8 cellular contexts compared by ENCODE assay signal in the genomic region with DNA sequence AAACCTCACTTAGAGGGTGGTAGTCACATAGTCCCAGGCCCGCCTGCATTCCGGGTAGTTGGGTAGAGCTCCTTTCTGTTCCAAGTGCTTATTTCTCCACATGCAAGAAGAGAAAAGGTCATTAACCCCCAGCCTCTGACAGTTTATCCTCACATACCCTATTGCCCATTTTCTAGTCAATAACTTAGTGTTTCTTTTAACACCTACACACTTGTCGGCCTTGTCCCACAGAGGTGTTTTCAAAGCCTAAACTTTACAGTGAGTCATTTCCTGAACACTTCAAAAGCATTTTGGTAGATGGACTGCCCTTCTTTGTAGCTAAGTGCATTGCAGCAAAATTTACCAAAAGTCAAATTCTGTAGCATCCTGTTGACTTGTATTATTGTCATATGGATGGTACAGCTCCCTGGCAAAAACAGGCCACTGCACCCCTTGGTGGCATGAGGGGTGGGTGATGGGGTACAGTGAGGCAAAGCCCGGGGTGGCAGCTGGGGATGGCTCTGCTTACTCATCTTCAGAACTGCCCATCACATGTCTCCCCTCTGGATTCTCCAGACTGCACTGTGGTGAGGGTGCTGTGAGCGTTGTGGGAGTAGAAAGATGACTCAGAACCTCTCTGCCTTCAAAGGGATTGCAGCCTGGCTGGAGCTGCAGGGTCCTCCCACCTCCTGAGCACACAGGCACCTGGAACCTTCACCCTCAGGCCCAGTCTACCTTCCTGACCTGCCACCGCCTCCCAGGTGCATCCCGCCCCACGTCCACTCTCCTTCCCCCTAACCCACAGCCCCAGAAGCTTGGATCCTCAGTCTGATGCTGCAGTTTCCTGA. TPM values are rescaled to one million over a fixed set of nuclear protein-coding genes. Genes with fewer than 3 reads are reported as not detected.
DNase-seq lines count a peak whose midpoint lies in the region; TF ChIP-seq lines count a peak whose summit lies in the region.

No MANE protein-coding gene starts in this region.

- CTCF ChIA-PET in GM10248 (lab: Yijun Ruan, JAX), result interaction anchor here (1.0 to 3.3 kb wide), 4 partner anchors 20 to 145 kb away, joined by 3 to 13 read pairs (median 8); no protein-coding TSS in a partner anchor

- no peaks in the 10 kb centered on the region for H3K9me3 ChIP-seq in BE2C

- H3K27me3 ChIP-seq in BE2C, result no peaks in the 10 kb centered on the region

- H3K4me3 Mint-ChIP-seq in activated T-cell treated with anti-CD3 and anti-CD28 coated beads, Interleukin-2, amount 50 U/mL, for 24 hours, result peak overlapping the region; percentile 66
- H3K4me3 Mint-ChIP-seq in immature natural killer cell, result peak overlapping the region; percentile 33 to 72 (median 64)

- H3K36me3 Mint-ChIP-seq in activated T-cell treated with anti-CD3 and anti-CD28 coated beads, Interleukin-2, amount 50 U/mL, for 24 hours (ENCODE audit: low read depth), result no peaks in the 10 kb centered on the region
- no peaks in the 10 kb centered on the region for H3K36me3 Mint-ChIP-seq in immature natural killer cell

- DNase-seq in GM10248 (ENCODE audit: extremely low spot score) (peak; percentile 48), HT1080 (ENCODE audit: low read depth) (peak; percentile 94), immature natural killer cell (peak; percentile 40 to 64 (median 51)), DMS153 (lab: John Stamatoyannopoulos, UW) (no peak), BE2C (no peak), DMS114 treated with DMSO at 0.1 percent for 48 hours (lab: John Stamatoyannopoulos, UW; ENCODE audit: unreplicated experiment) (no peak)
- peak; percentile 70 for DNase-seq in activated T-cell treated with anti-CD3 and anti-CD28 coated beads, Interleukin-2, amount 50 U/mL, for 24 hours
- DNase-seq in stimulated activated CD8-positive, alpha-beta memory T cell treated with anti-CD3 and anti-CD28 coated beads, Interleukin-15, amount 100 ng/mL, for 48 hours (ENCODE audit: low read depth in 2 of 2), result peak; percentile 59 to 63

- no peak for TF ChIP-seq CTCF in GM10248 (IDR thresholded peaks at IDR 0.05; ENCODE audit: control extremely low read depth, extremely low read depth, low read depth, missing control alignments)
- no peak for TF ChIP-seq CTCF in BE2C (IDR thresholded peaks at IDR 0.05; ENCODE audit: low read depth, low read length)

- H3K4me1 ChIP-seq in BE2C, result peaks cover 7% of the 10 kb centered on the region

- peak overlapping the region; percentile 95 for H3K27ac Mint-ChIP-seq in activated T-cell treated with anti-CD3 and anti-CD28 coated beads, Interleukin-2, amount 50 U/mL, for 24 hours
- H3K27ac Mint-ChIP-seq in immature natural killer cell, result peak overlapping the region; percentile 73 to 96 (median 93)

- H3K9me3 Mint-ChIP-seq in activated T-cell treated with anti-CD3 and anti-CD28 coated beads, Interleukin-2, amount 50 U/mL, for 24 hours, result no peaks in the 10 kb centered on the region
- peaks cover 0 to 2% (median 0%) of the 10 kb centered on the region in 6 donors for H3K9me3 Mint-ChIP-seq in immature natural killer cell

- H3K4me3 ChIP-seq in BE2C (ENCODE audit: low read depth, low read length), result no peak overlapping the region

- POLR2A ChIA-PET in GM10248 (lab: Yijun Ruan, JAX), result no interaction called here

- H3K4me1 Mint-ChIP-seq in activated T-cell treated with anti-CD3 and anti-CD28 coated beads, Interleukin-2, amount 50 U/mL, for 24 hours (ENCODE audit: low read depth), result peaks cover 78% of the 10 kb centered on the region
- H3K4me1 Mint-ChIP-seq in immature natural killer cell, result peaks cover 31 to 36% of the 10 kb centered on the region in 2 donors

- H3K27me3 Mint-ChIP-seq in activated T-cell treated with anti-CD3 and anti-CD28 coated beads, Interleukin-2, amount 50 U/mL, for 24 hours, result no peaks in the 10 kb centered on the region
- peaks cover 2 to 7% (median 3%) of the 10 kb centered on the region in 3 donors for H3K27me3 Mint-ChIP-seq in immature natural killer cell (ENCODE audit: low read depth in 3 of 3)

- H3K36me3 ChIP-seq in BE2C, result no peaks in the 10 kb centered on the region

RNA-seq across cellular contexts. Expression of a gene that starts 45.8 kb away (rescaled TPM):
- not detected in 2 replicates for total RNA-seq in HT1080 (2014; rRNA removed; shearing (Covaris generic))
- polyA plus RNA-seq in HT1080 (2015; cell fraction: cytosol; rRNA removed), result not detected in 2 replicates
- polyA plus RNA-seq in HT1080 (2015; cell fraction: nucleus; rRNA removed), result not detected in 2 replicates
- polyA plus RNA-seq in immature natural killer cell, result not detected
- not detected for polyA plus RNA-seq in BE2C (2012; ENCODE audit: insufficient read depth, insufficient read length, low read depth)

Comparison
In these comparisons a context has a peak if more than half of its experiments do, and no peak if none do; other contexts are left out.
1. DNase-seq: peak in GM10248 (single experiment), HT1080 (single experiment), activated T-cell treated with anti-CD3 and anti-CD28 coated beads, Interleukin-2, amount 50 U/mL, for 24 hours (single experiment), immature natural killer cell (3 of 3) and stimulated activated CD8-positive, alpha-beta memory T cell treated with anti-CD3 and anti-CD28 coated beads, Interleukin-15, amount 100 ng/mL, for 48 hours (2 of 2); none in DMS153 (single experiment), BE2C (single experiment) and DMS114 treated with DMSO at 0.1 percent for 48 hours (single experiment).